ENCODE assay signal across 19 cellular contexts in genomic region chr1:16211824-16212223, GRCh38. TPM values are rescaled to one million over a fixed set of nuclear protein-coding genes. Genes with fewer than 3 reads are reported as not detected.
DNase-seq lines count a peak whose midpoint lies in the region; ATAC-seq, FAIRE-seq and TF ChIP-seq lines count a peak whose summit lies in the region.
"Had no signal": no experiment of that assay in that cellular context is flagged by ENCODE, and none has a peak within 500 bp of the region (broad histone marks: within the 10 kb centered on the region; RNA-seq: fewer than 3 reads in every experiment).

No MANE protein-coding gene starts in this region.

- no peak overlapping the region for H2AFZ ChIP-seq in HepG2 (ENCODE audit: low read length)
- H2AFZ ChIP-seq in osteoblast (ENCODE audit: low read length) = no peak overlapping the region

- TF ChIP-seq POLR2A in HepG2 (IDR thresholded peaks at IDR 0.05; ENCODE audit: insufficient read depth in 1 of 2, low read depth in 2 of 2, low read length in 2 of 2) (no peak), right lobe of liver (IDR thresholded peaks at IDR 0.05) (no peak)

- H3K4me1 Mint-ChIP-seq in nephron progenitor cell = peaks cover 20% of the 10 kb centered on the region

- H3K4me1 ChIP-seq in HepG2 (ENCODE audit: insufficient read depth, low read length) = peaks cover 52% of the 10 kb centered on the region
- H3K4me1 ChIP-seq in right lobe of liver = peaks cover 0 to 4% (median 0%) of the 10 kb centered on the region in 4 donors
- H3K4me1 ChIP-seq in iPS-15b (ENCODE audit: control insufficient read depth, insufficient read depth, low read length) = peaks cover 15% of the 10 kb centered on the region
- H3K4me1 ChIP-seq in osteoblast (ENCODE audit: insufficient read depth, low read length) = peaks cover 10% of the 10 kb centered on the region

- H4K20me1 ChIP-seq in HepG2 (ENCODE audit: insufficient read depth, low read length) = no peaks in the 10 kb centered on the region
- no peaks in the 10 kb centered on the region for H4K20me1 ChIP-seq in osteoblast (ENCODE audit: insufficient read depth, low read length)

- DNase-seq in HepG2 (ENCODE audit: low spot score) (no peak), right lobe of liver (no peak), osteoblast (ENCODE audit: insufficient read length, low spot score, missing footprints) (peak; percentile 25), DMS 273 (lab: John Stamatoyannopoulos, UW; ENCODE audit: unreplicated experiment) (no peak), nephron progenitor cell (no peak), C1 segment of cervical spinal cord (lab: John Stamatoyannopoulos, UW) (no peak), H4 (ENCODE audit: low spot score) (no peak)
- DNase-seq: activated CD4-positive, CD25-positive, alpha-beta regulatory T cell treated with anti-CD3 and anti-CD28 coated beads, Interleukin-2, amount 50 U/mL, for 72 hours; BE2C; NCI-H187; stimulated activated naive CD8-positive, alpha-beta T cell treated with anti-CD3 and anti-CD28 coated beads, Interleukin-15, amount 100 ng/mL, for 72 hours had no signal

- BruUV-seq in HepG2 (replicated peaks; lab: Mats Ljungman, UMichigan) = no TSS peak

- no peaks in the 10 kb centered on the region for H3K9me3 Mint-ChIP-seq in nephron progenitor cell
- H3K9me3 Mint-ChIP-seq: activated T-helper 1 cell treated with anti-CD3 and anti-CD28 coated beads, Interleukin-12 subunit alpha, Interleukin-12 subunit beta, Interleukin-2, Interleukin-4 antibody, amounts not matched to agents 30 ng/mL and 10 ng/mL and 1 ng/mL, durations not matched to agents 14 hours and 24 hours and 36 hours; stimulated activated naive CD8-positive, alpha-beta T cell treated with anti-CD3 and anti-CD28 coated beads, Interleukin-15, amount 100 ng/mL, for 72 hours had no signal

- no peak for TF ChIP-seq RAD21 in HepG2 (CRISPR knock-in tag; IDR thresholded peaks at IDR 0.05)

- in situ Hi-C loops in HepG2 (cut with HindIII; ENCODE audit: extremely low pct_ligation_motif_present, low pct_unique_long_range_greater_than_20kb) = no loop called here

- TF ChIP-seq CTCF in HepG2 (CRISPR knock-in tag; IDR thresholded peaks at IDR 0.05) (no peak), right lobe of liver (IDR thresholded peaks at IDR 0.05) (no peak), osteoblast (IDR thresholded peaks at IDR 0.05; ENCODE audit: extremely low read depth, low read depth, low read length) (no peak), nephron progenitor cell (IDR thresholded peaks at IDR 0.05) (no peak)

- WGBS in HepG2 (ENCODE audit: low lambda C conversion rate) = 18% methylated on average over 3 of the region's 6 CpGs
- 94% methylated on average over 3 of the region's 6 CpGs for WGBS in right lobe of liver (ENCODE audit: insufficient coverage, low coverage, low lambda C conversion rate, missing lambda C conversion rate)

- H3K4me3 ChIP-seq in HepG2 (replicated peaks in 1 of 3; ENCODE audit: insufficient read depth in 1 of 3, low read depth in 2 of 3, low read length in 3 of 3) = no peak overlapping the region
- no peak overlapping the region for H3K4me3 ChIP-seq in right lobe of liver
- peak overlapping the region; percentile 58 for H3K4me3 ChIP-seq in iPS-15b (ENCODE audit: low read depth, low read length)
- H3K4me3 ChIP-seq in osteoblast (ENCODE audit: insufficient read depth, low read length) = no peak overlapping the region

- CTCF ChIA-PET in HepG2 (lab: Yijun Ruan, JAX; ENCODE audit: low intra/inter-chr PET ratio, low total read pairs) = no interaction called here

- POLR2A ChIA-PET in HepG2 (lab: Yijun Ruan, JAX) = no interaction called here

- no peak overlapping the region for H3K27ac Mint-ChIP-seq in nephron progenitor cell
- H3K27ac Mint-ChIP-seq: activated naive CD8-positive, alpha-beta T cell; activated T-helper 1 cell treated with anti-CD3 and anti-CD28 coated beads, Interleukin-12 subunit alpha, Interleukin-12 subunit beta, Interleukin-2, Interleukin-4 antibody, amounts not matched to agents 30 ng/mL and 10 ng/mL and 1 ng/mL, durations not matched to agents 14 hours and 24 hours and 36 hours had no signal

- intact Hi-C loops in HepG2 (cut with micrococcal nuclease; ENCODE audit: unreplicated experiment) (no loop called here), right lobe of liver (cut with DNase I) (no loop called here)

- H3K36me3 ChIP-seq in HepG2 (replicated peaks in 1 of 2; ENCODE audit: control insufficient read depth in 1 of 2, insufficient read depth in 2 of 2, low read length in 2 of 2) (no peaks in the 10 kb centered on the region), right lobe of liver (no peaks in the 10 kb centered on the region), iPS-15b (ENCODE audit: control insufficient read depth, insufficient read depth, low read length) (no peaks in the 10 kb centered on the region), osteoblast (ENCODE audit: insufficient read depth, low read length) (no peaks in the 10 kb centered on the region)
- H3K36me3 ChIP-seq: BE2C had no signal

- no peaks in the 10 kb centered on the region for H3K36me3 Mint-ChIP-seq in nephron progenitor cell (ENCODE audit: low read depth)
- H3K36me3 Mint-ChIP-seq: activated naive CD8-positive, alpha-beta T cell had no signal

- FAIRE-seq in HepG2 (lab: Jason Lieb, UNC) = no peak
- FAIRE-seq: A204.1, colon, endometrium, urothelium cell line had no signal

- H3K27ac ChIP-seq in HepG2 (ENCODE audit: extremely low read length, insufficient read depth, low read length) = no peak overlapping the region
- H3K27ac ChIP-seq in right lobe of liver = no peak overlapping the region
- no peak overlapping the region for H3K27ac ChIP-seq in osteoblast (ENCODE audit: low read depth, low read length)

- H3K4me3 Mint-ChIP-seq in nephron progenitor cell = no peak overlapping the region
- H3K4me3 Mint-ChIP-seq: activated naive CD8-positive, alpha-beta T cell; activated T-helper 1 cell treated with anti-CD3 and anti-CD28 coated beads, Interleukin-12 subunit alpha, Interleukin-12 subunit beta, Interleukin-2, Interleukin-4 antibody, amounts not matched to agents 30 ng/mL and 10 ng/mL and 1 ng/mL, durations not matched to agents 14 hours and 24 hours and 36 hours; stimulated activated naive CD8-positive, alpha-beta T cell treated with anti-CD3 and anti-CD28 coated beads, Interleukin-15, amount 100 ng/mL, for 72 hours had no signal

- H3K79me2 ChIP-seq in HepG2 (ENCODE audit: insufficient read depth, low read length) = no peaks in the 10 kb centered on the region
- no peaks in the 10 kb centered on the region for H3K79me2 ChIP-seq in osteoblast (ENCODE audit: insufficient read depth, low read length)

- ATAC-seq in HepG2 = no peak
- ATAC-seq in right lobe of liver = no peak
- ATAC-seq: Panc1; stimulated activated naive CD8-positive, alpha-beta T cell treated with anti-CD3 and anti-CD28 coated beads, Interleukin-15, amount 100 ng/mL, for 72 hours had no signal

- no peaks in the 10 kb centered on the region for H3K9me3 ChIP-seq in HepG2 (ENCODE audit: low read length)
- no peaks in the 10 kb centered on the region for H3K9me3 ChIP-seq in right lobe of liver
- H3K9me3 ChIP-seq in iPS-15b (ENCODE audit: control insufficient read depth, insufficient read depth, low read length) = no peaks in the 10 kb centered on the region
- no peaks in the 10 kb centered on the region for H3K9me3 ChIP-seq in osteoblast (ENCODE audit: low read depth, low read length)
- H3K9me3 ChIP-seq: BE2C had no signal

- H3K9ac ChIP-seq in HepG2 (ENCODE audit: insufficient read depth, low read depth, low read length) (no peak overlapping the region), iPS-15b (ENCODE audit: low read depth, low read length) (peak overlapping the region; percentile 54)

- H3K4me2 ChIP-seq in HepG2 (ENCODE audit: low read depth, low read length) (peak overlapping the region; percentile 40; the same call in 1 of the 2 replicates), osteoblast (ENCODE audit: insufficient read depth, low read length) (no peak overlapping the region)

- H3K27me3 ChIP-seq in HepG2 (ENCODE audit: control insufficient read depth in 1 of 2, insufficient read depth in 2 of 2, low read length in 2 of 2) (peaks cover 9 to 44% of the 10 kb centered on the region in 2 experiments; a peak in 3 of 5 replicates), right lobe of liver (no peaks in the 10 kb centered on the region), iPS-15b (ENCODE audit: control insufficient read depth, insufficient read depth, low read length) (peaks cover 7% of the 10 kb centered on the region), osteoblast (ENCODE audit: insufficient read depth, low read length) (no peaks in the 10 kb centered on the region)
- H3K27me3 ChIP-seq: BE2C had no signal

- TF ChIP-seq EP300 in HepG2 (IDR thresholded peaks at IDR 0.05; ENCODE audit: low read depth in 2 of 2, low read length in 2 of 2) (no peak), HepG2 (CRISPR knock-in tag; IDR thresholded peaks at IDR 0.05; ENCODE audit: borderline replicate concordance) (no peak)

- H3K27me3 Mint-ChIP-seq in nephron progenitor cell (ENCODE audit: low read depth, poor library complexity) = peaks cover 33% of the 10 kb centered on the region
- H3K27me3 Mint-ChIP-seq: activated naive CD8-positive, alpha-beta T cell had no signal

RNA-seq across cellular contexts. Expression of gene ARHGEF19, which starts 0.6 kb away (rescaled TPM):
- total RNA-seq in HepG2 (2016; rRNA removed; fragmentation: Illumina TruSeq; extraction: Trizol) (1.8 and 2.0 TPM in 2 replicates), right lobe of liver (1 to 10 TPM in 4 of 6 experiments, under 1 TPM in 2; 0.31 to 2.8 (median 1.5) TPM), osteoblast (5.9 and 6.5 TPM in 2 replicates)
- 0.53 and 1.0 TPM in 2 replicates for total RNA-seq in HepG2 (2016; cell fraction: cytosol; rRNA removed; fragmentation: Illumina TruSeq; extraction: Trizol; ENCODE audit: low read depth)
- total RNA-seq in HepG2 (2016; cell fraction: insoluble cytoplasmic fraction; rRNA removed; fragmentation: Illumina TruSeq; extraction: Trizol) = 1.4 and 2.3 TPM in 2 replicates
- 1.3 and 1.5 TPM in 2 replicates for total RNA-seq in HepG2 (2016; cell fraction: membrane; rRNA removed; fragmentation: Illumina TruSeq; extraction: Trizol)
- total RNA-seq in HepG2 (2016; cell fraction: nucleus; rRNA removed; fragmentation: Illumina TruSeq; extraction: Trizol) = 1.9 and 2.1 TPM in 2 replicates
- polyA plus RNA-seq in HepG2 (2011; rRNA removed) = 1.7 and 2.2 TPM in 2 replicates
- 1.7 and 2.2 TPM in 2 replicates for polyA plus RNA-seq in HepG2 (2011; cell fraction: cytosol; rRNA removed)
- polyA plus RNA-seq in HepG2 (2011; cell fraction: nucleus; rRNA removed) = 9.9 and 10.1 TPM in 2 replicates
- 0.88 and 1.6 TPM in 2 replicates for polyA plus RNA-seq in HepG2 (2012)
- 0.47 and 1.2 TPM in 2 replicates for polyA plus RNA-seq in HepG2 (2016; cell fraction: cytosol; fragmentation: Illumina TruSeq; extraction: Trizol; ENCODE audit: low read depth)
- polyA plus RNA-seq in HepG2 (2016; cell fraction: insoluble cytoplasmic fraction; fragmentation: Illumina TruSeq; extraction: Trizol; ENCODE audit: low read depth) = 1.7 and 2.2 TPM in 2 replicates
- polyA plus RNA-seq in HepG2 (2016; cell fraction: membrane; fragmentation: Illumina TruSeq; extraction: Trizol; ENCODE audit: low read depth) = 0.94 and 1.7 TPM in 2 replicates
- 4.0 and 5.0 TPM in 2 replicates for polyA plus RNA-seq in HepG2 (2016; cell fraction: nucleus; fragmentation: Illumina TruSeq; extraction: Trizol; ENCODE audit: insufficient read depth, low read depth)
- 1.3 and 7.5 TPM in 2 replicates for polyA minus RNA-seq in HepG2 (2011; rRNA and poly(A)+ RNA removed; ENCODE audit: low replicate concordance)
- 0.69 and 0.79 TPM in 2 replicates for polyA minus RNA-seq in HepG2 (2011; cell fraction: cytosol; rRNA and poly(A)+ RNA removed)
- polyA minus RNA-seq in HepG2 (2011; cell fraction: nucleus; rRNA and poly(A)+ RNA removed) = 1.4 and 2.1 TPM in 2 replicates
- 3.7 and 10.6 TPM in 2 replicates for total RNA-seq in H4 (2014; rRNA removed; shearing (Covaris generic))

RNA-seq across cellular contexts. Expression of gene CPLANE2, which starts 25.2 kb away (rescaled TPM):
- total RNA-seq in HepG2 (2016; rRNA removed; fragmentation: Illumina TruSeq; extraction: Trizol) = 0.98 and 1.6 TPM in 2 replicates
- 0.62 and 0.71 TPM in 2 replicates for total RNA-seq in HepG2 (2016; cell fraction: cytosol; rRNA removed; fragmentation: Illumina TruSeq; extraction: Trizol; ENCODE audit: low read depth)
- 1.00 and 1.9 TPM in 2 replicates for total RNA-seq in HepG2 (2016; cell fraction: insoluble cytoplasmic fraction; rRNA removed; fragmentation: Illumina TruSeq; extraction: Trizol)
- total RNA-seq in HepG2 (2016; cell fraction: membrane; rRNA removed; fragmentation: Illumina TruSeq; extraction: Trizol) = 1.8 and 1.9 TPM in 2 replicates
- total RNA-seq in HepG2 (2016; cell fraction: nucleus; rRNA removed; fragmentation: Illumina TruSeq; extraction: Trizol) = 0.99 and 1.3 TPM in 2 replicates
- polyA plus RNA-seq in HepG2 (2011; rRNA removed) = 0.27 and 0.29 TPM in 2 replicates
- 0.12 and 0.42 TPM in 2 replicates for polyA plus RNA-seq in HepG2 (2011; cell fraction: cytosol; rRNA removed)
- polyA plus RNA-seq in HepG2 (2011; cell fraction: nucleus; rRNA removed) = 0.43 and 0.48 TPM in 2 replicates
- 0.38 and 0.53 TPM in 2 replicates for polyA plus RNA-seq in HepG2 (2012)
- 0.38 and 0.65 TPM in 2 replicates for polyA plus RNA-seq in HepG2 (2016; cell fraction: cytosol; fragmentation: Illumina TruSeq; extraction: Trizol; ENCODE audit: low read depth)
- polyA plus RNA-seq in HepG2 (2016; cell fraction: insoluble cytoplasmic fraction; fragmentation: Illumina TruSeq; extraction: Trizol; ENCODE audit: low read depth) = 0.47 and 0.85 TPM in 2 replicates
- polyA plus RNA-seq in HepG2 (2016; cell fraction: membrane; fragmentation: Illumina TruSeq; extraction: Trizol; ENCODE audit: low read depth) = 0.76 and 1.2 TPM in 2 replicates
- polyA plus RNA-seq in HepG2 (2016; cell fraction: nucleus; fragmentation: Illumina TruSeq; extraction: Trizol; ENCODE audit: insufficient read depth, low read depth) = 0.41 and 2.0 TPM in 2 replicates
- polyA minus RNA-seq in HepG2 (2011; rRNA and poly(A)+ RNA removed; ENCODE audit: low replicate concordance) = 4.2 and 10.4 TPM in 2 replicates
- 2.1 TPM in 1 of 2 replicates, not detected in the other for polyA minus RNA-seq in HepG2 (2011; cell fraction: cytosol; rRNA and poly(A)+ RNA removed)
- 0.39 and 1.1 TPM in 2 replicates for polyA minus RNA-seq in HepG2 (2011; cell fraction: nucleus; rRNA and poly(A)+ RNA removed)
- total RNA-seq in right lobe of liver = 1 to 10 TPM; 2.2 to 4.4 (median 3.1) TPM
- 9.4 and 14.1 TPM in 2 replicates for total RNA-seq in osteoblast
- total RNA-seq in H4 (2014; rRNA removed; shearing (Covaris generic)) = 4.7 and 8.5 TPM in 2 replicates

RNA-seq across cellular contexts. Expression of gene EPHA2, which starts 56.0 kb away (rescaled TPM):
- 15.5 and 33.6 TPM in 2 replicates for total RNA-seq in HepG2 (2016; rRNA removed; fragmentation: Illumina TruSeq; extraction: Trizol)
- total RNA-seq in HepG2 (2016; cell fraction: cytosol; rRNA removed; fragmentation: Illumina TruSeq; extraction: Trizol; ENCODE audit: low read depth) = 6.7 and 7.8 TPM in 2 replicates
- 10.8 and 35.8 TPM in 2 replicates for total RNA-seq in HepG2 (2016; cell fraction: insoluble cytoplasmic fraction; rRNA removed; fragmentation: Illumina TruSeq; extraction: Trizol)
- 14.9 and 16.9 TPM in 2 replicates for total RNA-seq in HepG2 (2016; cell fraction: membrane; rRNA removed; fragmentation: Illumina TruSeq; extraction: Trizol)
- total RNA-seq in HepG2 (2016; cell fraction: nucleus; rRNA removed; fragmentation: Illumina TruSeq; extraction: Trizol) = 41.9 and 47.9 TPM in 2 replicates
- polyA plus RNA-seq in HepG2 (2011; rRNA removed) = 53.6 and 62.5 TPM in 2 replicates
- 39.1 and 62.9 TPM in 2 replicates for polyA plus RNA-seq in HepG2 (2011; cell fraction: cytosol; rRNA removed)
- polyA plus RNA-seq in HepG2 (2011; cell fraction: nucleus; rRNA removed) = 163 and 212 TPM in 2 replicates
- polyA plus RNA-seq in HepG2 (2012) = 25.4 and 56.3 TPM in 2 replicates
- 2.1 and 2.2 TPM in 2 replicates for polyA plus RNA-seq in HepG2 (2016; cell fraction: cytosol; fragmentation: Illumina TruSeq; extraction: Trizol; ENCODE audit: low read depth)
- polyA plus RNA-seq in HepG2 (2016; cell fraction: insoluble cytoplasmic fraction; fragmentation: Illumina TruSeq; extraction: Trizol; ENCODE audit: low read depth) = 11.5 and 14.9 TPM in 2 replicates
- 5.7 and 6.8 TPM in 2 replicates for polyA plus RNA-seq in HepG2 (2016; cell fraction: membrane; fragmentation: Illumina TruSeq; extraction: Trizol; ENCODE audit: low read depth)
- polyA plus RNA-seq in HepG2 (2016; cell fraction: nucleus; fragmentation: Illumina TruSeq; extraction: Trizol; ENCODE audit: insufficient read depth, low read depth) = 84.4 and 87.2 TPM in 2 replicates
- 69.9 and 218 TPM in 2 replicates for polyA minus RNA-seq in HepG2 (2011; rRNA and poly(A)+ RNA removed; ENCODE audit: low replicate concordance)
- 72.7 and 86.9 TPM in 2 replicates for polyA minus RNA-seq in HepG2 (2011; cell fraction: cytosol; rRNA and poly(A)+ RNA removed)
- polyA minus RNA-seq in HepG2 (2011; cell fraction: nucleus; rRNA and poly(A)+ RNA removed) = 65.6 and 79.3 TPM in 2 replicates
- total RNA-seq in right lobe of liver = 10 to 100 TPM in 4 of 6 experiments, 1 to 10 TPM in 2; 6.0 to 14.7 (median 10.8) TPM
- total RNA-seq in osteoblast = 13.3 and 21.0 TPM in 2 replicates
- 10.1 and 14.2 TPM in 2 replicates for total RNA-seq in H4 (2014; rRNA removed; shearing (Covaris generic))
- total RNA-seq: activated T-helper 1 cell treated with anti-CD3 and anti-CD28 coated beads, Interleukin-12 subunit alpha, Interleukin-12 subunit beta, Interleukin-2, Interleukin-4 antibody, amounts not matched to agents 30 ng/mL and 10 ng/mL and 1 ng/mL, durations not matched to agents 14 hours and 24 hours and 36 hours had no signal
